Comparison of ENCODE assay signal across 9 cellular contexts in genomic region chr2:144509548-144510205, GRCh38. TPM values are rescaled to one million over a fixed set of nuclear protein-coding genes. Genes with fewer than 3 reads are reported as not detected.
DNase-seq lines count a peak whose midpoint lies in the region; ATAC-seq and TF ChIP-seq lines count a peak whose summit lies in the region.
"Had no signal": no experiment of that assay in that cellular context is flagged by ENCODE, and none has a peak within 500 bp of the region (broad histone marks: within the 10 kb centered on the region; RNA-seq: fewer than 3 reads in every experiment).

No MANE protein-coding gene starts in this region.

- peaks cover 41% of the 10 kb centered on the region for H3K27me3 Mint-ChIP-seq in activated T-cell treated with anti-CD3 and anti-CD28 coated beads, Interleukin-2, amount 50 U/mL, for 4 hours (ENCODE audit: low read depth)

- H3K36me3 Mint-ChIP-seq in activated T-cell treated with anti-CD3 and anti-CD28 coated beads, Interleukin-2, amount 50 U/mL, for 4 hours (ENCODE audit: insufficient read depth): peaks cover 3% of the 10 kb centered on the region

- no peak overlapping the region for H3K4me2 ChIP-seq in PC-9

- H3K4me1 ChIP-seq in colonic mucosa: no peaks in the 10 kb centered on the region
- H3K4me1 ChIP-seq in mucosa of rectum (ENCODE audit: control insufficient read depth in 2 of 2, insufficient read depth in 2 of 2, low read length in 2 of 2): peaks cover 4 to 11% of the 10 kb centered on the region in 2 donors
- peaks cover 0 to 16% (median 0%) of the 10 kb centered on the region in 4 donors for H3K4me1 ChIP-seq in transverse colon
- no peaks in the 10 kb centered on the region for H3K4me1 ChIP-seq in PC-9 (replicated peaks; ENCODE audit: insufficient read depth)

- 55 to 57% methylated on average over 5 to 6 of the region's 6 CpGs for WGBS in transverse colon (ENCODE audit: low coverage in 1 of 2), 2 donors

- no TSS peak for BruUV-seq in PC-9 (replicated peaks; lab: Mats Ljungman, UMichigan)

- H3K4me1 Mint-ChIP-seq in activated T-cell treated with anti-CD3 and anti-CD28 coated beads, Interleukin-2, amount 50 U/mL, for 4 hours (ENCODE audit: low read depth): peaks cover 71% of the 10 kb centered on the region

- peak overlapping the region; percentile 39 for H3K4me3 Mint-ChIP-seq in activated T-cell treated with anti-CD3 and anti-CD28 coated beads, Interleukin-2, amount 50 U/mL, for 4 hours

- H3K27ac ChIP-seq in colonic mucosa: peak overlapping the region; percentile 72
- H3K27ac ChIP-seq in mucosa of rectum (ENCODE audit: low read depth in 2 of 2, low read length in 2 of 2): peak overlapping the region; percentile 65 to 92
- peak overlapping the region; percentile 87 to 91 (median 88) for H3K27ac ChIP-seq in transverse colon
- no peak overlapping the region for H3K27ac ChIP-seq in PC-9
- H3K27ac ChIP-seq: RWPE1 had no signal

- POLR2A ChIA-PET in PC-9 (lab: Charles Lee; ENCODE audit: unreplicated experiment): no interaction called here

- no peak for ATAC-seq in activated T-cell treated with anti-CD3 and anti-CD28 coated beads, Interleukin-2, amount 50 U/mL, for 4 hours
- ATAC-seq in GM21381 (IDR thresholded peaks at IDR 0.05; ENCODE audit: unreplicated experiment): no peak

- H3K9me3 ChIP-seq in colonic mucosa (no peaks in the 10 kb centered on the region), mucosa of rectum (ENCODE audit: control insufficient read depth in 2 of 2, low read length in 2 of 2) (no peaks in the 10 kb centered on the region), transverse colon (no peaks in the 10 kb centered on the region), PC-9 (ENCODE audit: insufficient read depth, low read depth) (no peaks in the 10 kb centered on the region)

- TF ChIP-seq CTCF in colonic mucosa (IDR thresholded peaks at IDR 0.05) (no peak), transverse colon (IDR thresholded peaks at IDR 0.05) (no peak), PC-9 (conservative IDR thresholded peaks at IDR 0.05) (no peak)

- intact Hi-C loops in colonic mucosa (cut with DNase I): no loop called here
- intact Hi-C loops in transverse colon (cut with DNase I; ENCODE audit: low total_unique reads): loop anchor here (10.0 kb wide), 1 partner anchor 175 kb away; a partner anchor contains a TSS
- intact Hi-C loops in PC-9 (cut with micrococcal nuclease; ENCODE audit: unreplicated experiment): no loop called here

- H3K27me3 ChIP-seq in colonic mucosa (peaks cover 19% of the 10 kb centered on the region), mucosa of rectum (ENCODE audit: control insufficient read depth in 2 of 2, insufficient read depth in 2 of 2, low read length in 2 of 2) (peaks cover 19 to 43% of the 10 kb centered on the region in 2 donors), transverse colon (peaks cover 54% of the 10 kb centered on the region), PC-9 (ENCODE audit: insufficient read depth, low read depth) (no peaks in the 10 kb centered on the region)

- no peak for DNase-seq in activated T-cell treated with anti-CD3 and anti-CD28 coated beads, Interleukin-2, amount 50 U/mL, for 4 hours
- DNase-seq in activated T-cell treated with anti-CD3 and anti-CD28 coated beads, Interleukin-2, amount 50 U/mL, for 48 hours: no peak
- DNase-seq in colonic mucosa (no peak), transverse colon (no peak), anterior cingulate cortex (lab: John Stamatoyannopoulos, UW) (no peak), PC-9 (no peak)

- H3K9me3 Mint-ChIP-seq in activated T-cell treated with anti-CD3 and anti-CD28 coated beads, Interleukin-2, amount 50 U/mL, for 4 hours: no peaks in the 10 kb centered on the region

- H3F3A ChIP-seq in PC-9 (ENCODE audit: insufficient read depth, low read depth): no peaks in the 10 kb centered on the region

- H3K9ac ChIP-seq in colonic mucosa (ENCODE audit: low read depth in 2 of 2, low read length in 2 of 2) (peak overlapping the region in 1 of 2 donors; percentile 29), mucosa of rectum (ENCODE audit: low read depth in 1 of 2, low read length in 2 of 2) (peak overlapping the region in 1 of 2 donors; percentile 31)

- no peaks in the 10 kb centered on the region for H4K20me1 ChIP-seq in PC-9 (ENCODE audit: insufficient read depth)

- no peak for TF ChIP-seq EP300 in transverse colon (IDR thresholded peaks at IDR 0.05; ENCODE audit: low read depth)

- in situ Hi-C loops in transverse colon (cut with MboI; ENCODE audit: low pct_ligation_motif_present in 1 of 4, low pct_unique_long_range_greater_than_20kb in 1 of 4, low sequenced_read_pairs in 3 of 4): loop anchor here in 2 of 4 donors (25.0 kb wide), 2 partner anchors 572 to 1253 kb away; no protein-coding TSS in a partner anchor

- H3K4me3 ChIP-seq in colonic mucosa: no peak overlapping the region
- no peak overlapping the region for H3K4me3 ChIP-seq in mucosa of rectum (ENCODE audit: low read length in 2 of 2)
- no peak overlapping the region for H3K4me3 ChIP-seq in transverse colon
- no peak overlapping the region for H3K4me3 ChIP-seq in PC-9

- TF ChIP-seq POLR2A in transverse colon (IDR thresholded peaks at IDR 0.05): no peak

- no peak overlapping the region for H2AFZ ChIP-seq in PC-9

- H3K36me3 ChIP-seq in colonic mucosa (no peaks in the 10 kb centered on the region), mucosa of rectum (ENCODE audit: control insufficient read depth in 2 of 2, insufficient read depth in 2 of 2, low read length in 2 of 2) (no peaks in the 10 kb centered on the region), transverse colon (no peaks in the 10 kb centered on the region), PC-9 (ENCODE audit: low read depth) (no peaks in the 10 kb centered on the region)

- no peaks in the 10 kb centered on the region for H3K79me2 ChIP-seq in PC-9 (ENCODE audit: low read depth)

- CTCF ChIA-PET in PC-9 (lab: Charles Lee): no interaction called here

- H3K9me2 ChIP-seq in PC-9 (ENCODE audit: insufficient read depth): no peaks in the 10 kb centered on the region

RNA-seq across cellular contexts. Expression of gene ZEB2, which starts 10.2 kb away (rescaled TPM):
- total RNA-seq in activated T-cell treated with anti-CD3 and anti-CD28 coated beads, Interleukin-2, amount 50 U/mL, for 4 hours: 10 to 100 TPM; 14.4 to 35.9 (median 25.1) TPM
- total RNA-seq in colonic mucosa: 10 to 100 TPM; 17.4 to 29.6 TPM
- total RNA-seq in transverse colon: 10 to 100 TPM; 19.8 to 69.6 (median 42.9) TPM
- 0.09 and 0.95 TPM in 2 replicates for total RNA-seq in PC-9 (2021)
